Comparison of ENCODE assay signal across 28 cellular contexts in the genomic region with DNA sequence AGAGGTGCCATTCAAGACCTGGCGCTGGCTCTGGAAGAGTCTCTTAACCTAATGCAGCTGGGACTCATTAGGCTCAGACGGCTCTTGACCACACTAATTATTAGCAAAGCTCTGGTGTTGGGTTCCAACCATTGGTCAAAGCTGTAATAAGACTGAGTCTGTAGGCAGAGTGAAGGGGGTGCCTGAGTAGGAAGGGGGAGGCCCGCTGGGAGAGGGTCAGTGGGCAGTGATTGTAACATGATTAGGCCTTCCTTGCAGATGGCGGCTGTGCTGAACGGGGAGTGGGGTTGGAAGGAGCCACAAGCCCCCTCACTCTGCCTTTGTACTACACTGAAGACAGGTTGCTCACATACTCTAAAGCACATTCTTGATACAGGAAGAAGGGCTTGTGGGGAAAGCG.
"Had no signal": no experiment of that assay in that cellular context is flagged by ENCODE, and none has a peak within 500 bp of the region (broad histone marks: within the 10 kb centered on the region; RNA-seq: fewer than 3 reads in every experiment).

No MANE protein-coding gene starts in this region.

- H3K4me3 Mint-ChIP-seq: activated B cell treated with CpG ODN at 0.5 μM for 24 hours; activated CD4-positive, alpha-beta T cell treated with anti-CD3 and anti-CD28 coated beads for 36 hours; activated CD8-positive, alpha-beta memory T cell treated with anti-CD3 and anti-CD28 coated beads, Interleukin-2, amount 10 ng/mL, durations not matched to agents 7 days and 5 days; central memory CD8-positive, alpha-beta T cell; effector memory CD8-positive, alpha-beta T cell; nephron progenitor cell; T-helper 1 cell treated with Interleukin-12 subunit alpha and Interleukin-12 subunit beta and Interleukin-4 antibody, amounts not matched to agents 30 μg/mL and 1 μg/mL, for 36 hours had no signal

- H3K9me3 ChIP-seq: breast epithelium, colonic mucosa, gastroesophageal sphincter, testis, uterus had no signal

- H3K4me1 ChIP-seq: breast epithelium had no signal

- H3K9me3 Mint-ChIP-seq: activated B cell treated with CpG ODN at 0.5 μM for 24 hours; activated naive CD4-positive, alpha-beta T cell treated with anti-CD3 and anti-CD28 coated beads, Interleukin-2, amount 50 U/mL, for 72 hours; central memory CD8-positive, alpha-beta T cell; effector memory CD8-positive, alpha-beta T cell; nephron progenitor cell; T-helper 1 cell treated with Interleukin-12 subunit alpha and Interleukin-12 subunit beta and Interleukin-4 antibody, amounts not matched to agents 30 μg/mL and 1 μg/mL, for 36 hours had no signal

- FAIRE-seq: small intestine had no signal

- H3K4me3 ChIP-seq: breast epithelium, colonic mucosa, dorsolateral prefrontal cortex, gastroesophageal sphincter, testis, uterus had no signal

- H3K27me3 ChIP-seq: breast epithelium, colonic mucosa, dorsolateral prefrontal cortex, gastroesophageal sphincter, testis, uterus had no signal

- H3K36me3 ChIP-seq: uterus had no signal

- H3K27me3 Mint-ChIP-seq: activated B cell treated with CpG ODN at 0.5 μM for 24 hours; activated CD4-positive, alpha-beta T cell treated with anti-CD3 and anti-CD28 coated beads for 36 hours; activated CD8-positive, alpha-beta memory T cell treated with anti-CD3 and anti-CD28 coated beads, Interleukin-2, amount 10 ng/mL, durations not matched to agents 7 days and 5 days; central memory CD8-positive, alpha-beta T cell; effector memory CD8-positive, alpha-beta T cell had no signal

- H3K27ac Mint-ChIP-seq: activated B cell treated with CpG ODN at 0.5 μM for 24 hours; activated CD4-positive, alpha-beta T cell treated with anti-CD3 and anti-CD28 coated beads for 36 hours; T-helper 1 cell treated with Interleukin-12 subunit alpha and Interleukin-12 subunit beta and Interleukin-4 antibody, amounts not matched to agents 30 μg/mL and 1 μg/mL, for 36 hours had no signal

- H3K27ac ChIP-seq: breast epithelium, colonic mucosa, gastroesophageal sphincter, testis, uterus had no signal

- DNase-seq: activated B cell treated with CpG ODN at 0.5 μM for 24 hours; activated CD4-positive, alpha-beta T cell treated with anti-CD3 and anti-CD28 coated beads for 36 hours; activated CD4-positive, alpha-beta T cell treated with anti-CD3 and anti-CD28 coated beads, Interleukin-2, amount 50 U/mL, for 4 hours; activated CD8-positive, alpha-beta memory T cell treated with anti-CD3 and anti-CD28 coated beads, Interleukin-2, amount 10 ng/mL, durations not matched to agents 7 days and 5 days; activated T-cell treated with anti-CD3 and anti-CD28 coated beads for 4 hours; amniotic stem cell; colonic mucosa; dorsolateral prefrontal cortex; effector memory CD8-positive, alpha-beta T cell; head of caudate nucleus; hypothalamus; left ventricle myocardium superior; mammary epithelial cell; nephron progenitor cell; occipital lobe; small intestine; stimulated activated CD4-positive, alpha-beta T cell treated with anti-CD3 and anti-CD28 coated beads, Interleukin-2, amount 100 ng/mL, for 24 hours; stimulated activated naive CD4-positive, alpha-beta T cell; T1000; testis; trophoblast cell; uterus had no signal

- ATAC-seq: activated CD4-positive, alpha-beta T cell treated with anti-CD3 and anti-CD28 coated beads for 36 hours; activated CD8-positive, alpha-beta memory T cell treated with anti-CD3 and anti-CD28 coated beads, Interleukin-2, amount 10 ng/mL, durations not matched to agents 7 days and 5 days; effector memory CD8-positive, alpha-beta T cell; gastroesophageal sphincter; left ventricle myocardium superior; sciatic nerve had no signal
